10 cellular contexts compared by ENCODE assay signal in genomic region chr9:135926402-135927194, GRCh38. TPM values are rescaled to one million over a fixed set of nuclear protein-coding genes. Genes with fewer than 3 reads are reported as not detected.
DNase-seq lines count a peak whose midpoint lies in the region; ATAC-seq and TF ChIP-seq lines count a peak whose summit lies in the region.
"Had no signal": no experiment of that assay in that cellular context is flagged by ENCODE, and none has a peak within 500 bp of the region (broad histone marks: within the 10 kb centered on the region; RNA-seq: fewer than 3 reads in every experiment).

No MANE protein-coding gene starts in this region.

- H3K4me1 Mint-ChIP-seq in activated CD8-positive, alpha-beta memory T cell treated with anti-CD3 and anti-CD28 coated beads, Interleukin-2, amount 10 ng/mL, durations not matched to agents 7 days and 5 days = peaks cover 39% of the 10 kb centered on the region

- peak; percentile 88 for DNase-seq in activated effector memory CD4-positive, alpha-beta T cell treated with anti-CD3 and anti-CD28 coated beads, Interleukin-2, amount 50 U/mL, for 16 hours
- no peak for DNase-seq in activated effector memory CD4-positive, alpha-beta T cell treated with Interleukin-2 at 50 U/mL for 16 hours
- DNase-seq in activated CD8-positive, alpha-beta memory T cell treated with anti-CD3 and anti-CD28 coated beads, Interleukin-2, amount 10 ng/mL, durations not matched to agents 7 days and 5 days = peak; percentile 90
- no peak for DNase-seq in left ventricle myocardium inferior
- peak; percentile 91 to 93 for DNase-seq in stimulated activated CD8-positive, alpha-beta memory T cell treated with anti-CD3 and anti-CD28 coated beads, Interleukin-15, amount 100 ng/mL, for 48 hours (ENCODE audit: low read depth in 2 of 2)
- no peak for DNase-seq in hypothalamus (lab: John Stamatoyannopoulos, UW)
- no peak for DNase-seq in GM20000 (ENCODE audit: low spot score)

- H3K27me3 Mint-ChIP-seq in activated CD8-positive, alpha-beta memory T cell treated with anti-CD3 and anti-CD28 coated beads, Interleukin-2, amount 10 ng/mL, durations not matched to agents 7 days and 5 days = no peaks in the 10 kb centered on the region
- H3K27me3 Mint-ChIP-seq: CD4-positive, alpha-beta memory T cell had no signal

- H3K4me1 ChIP-seq in left ventricle myocardium inferior = peaks cover 15% of the 10 kb centered on the region

- CTCF ChIA-PET in activated CD8-positive, alpha-beta memory T cell treated with anti-CD3 and anti-CD28 coated beads, Interleukin-2, amount 10 ng/mL, durations not matched to agents 7 days and 5 days (lab: Charles Lee) = interaction anchor here (1.3 kb wide), 1 partner anchor 35 kb away, joined by 4 read pairs; the partner anchor contains the start of gene UBAC1

- ATAC-seq in activated CD8-positive, alpha-beta memory T cell treated with anti-CD3 and anti-CD28 coated beads, Interleukin-2, amount 10 ng/mL, durations not matched to agents 7 days and 5 days = peak; percentile 93
- no peak for ATAC-seq in HG03095 (IDR thresholded peaks at IDR 0.05; ENCODE audit: unreplicated experiment)

- H3K27ac Mint-ChIP-seq in activated CD8-positive, alpha-beta memory T cell treated with anti-CD3 and anti-CD28 coated beads, Interleukin-2, amount 10 ng/mL, durations not matched to agents 7 days and 5 days = no peak overlapping the region
- H3K27ac Mint-ChIP-seq: CD4-positive, alpha-beta memory T cell had no signal

- peaks cover 67% of the 10 kb centered on the region for H3K36me3 ChIP-seq in left ventricle myocardium inferior

- H3K36me3 Mint-ChIP-seq in activated CD8-positive, alpha-beta memory T cell treated with anti-CD3 and anti-CD28 coated beads, Interleukin-2, amount 10 ng/mL, durations not matched to agents 7 days and 5 days = peaks cover 7% of the 10 kb centered on the region

- H3K4me3 ChIP-seq in left ventricle myocardium inferior = no peak overlapping the region

- H3K9me3 Mint-ChIP-seq in activated CD8-positive, alpha-beta memory T cell treated with anti-CD3 and anti-CD28 coated beads, Interleukin-2, amount 10 ng/mL, durations not matched to agents 7 days and 5 days (ENCODE audit: low read depth) = no peaks in the 10 kb centered on the region
- H3K9me3 Mint-ChIP-seq: CD4-positive, alpha-beta memory T cell had no signal

- peak overlapping the region; percentile 22 for H3K27ac ChIP-seq in left ventricle myocardium inferior (replicated peaks)
- H3K27ac ChIP-seq: VCaP had no signal

- no peaks in the 10 kb centered on the region for H3K9me3 ChIP-seq in left ventricle myocardium inferior (replicated peaks)

- intact Hi-C loops in left ventricle myocardium inferior (cut with micrococcal nuclease) = no loop called here

- H3K27me3 ChIP-seq in left ventricle myocardium inferior (ENCODE audit: low read depth) = no peaks in the 10 kb centered on the region

- TF ChIP-seq CTCF in left ventricle myocardium inferior (IDR thresholded peaks at IDR 0.05; ENCODE audit: borderline replicate concordance) = no peak
- no peak for TF ChIP-seq CTCF in GM20000 (IDR thresholded peaks at IDR 0.05; ENCODE audit: extremely low read depth, missing control alignments)

- no peak overlapping the region for H3K4me3 Mint-ChIP-seq in activated CD8-positive, alpha-beta memory T cell treated with anti-CD3 and anti-CD28 coated beads, Interleukin-2, amount 10 ng/mL, durations not matched to agents 7 days and 5 days

RNA-seq across cellular contexts. Expression of gene CAMSAP1, which starts 19.3 kb away (rescaled TPM):
- 10 to 100 TPM; 20.3 to 22.7 TPM for total RNA-seq in activated CD8-positive, alpha-beta memory T cell treated with anti-CD3 and anti-CD28 coated beads, Interleukin-2, amount 10 ng/mL, durations not matched to agents 7 days and 5 days
- total RNA-seq in left ventricle myocardium inferior = 20.0 TPM

RNA-seq across cellular contexts. Expression of gene UBAC1, which starts 34.6 kb away (rescaled TPM):
- total RNA-seq in activated CD8-positive, alpha-beta memory T cell treated with anti-CD3 and anti-CD28 coated beads, Interleukin-2, amount 10 ng/mL, durations not matched to agents 7 days and 5 days = 10 to 100 TPM; 32.6 to 36.5 TPM
- 108 TPM for total RNA-seq in left ventricle myocardium inferior

Comparison
In these comparisons a context has a peak if more than half of its experiments do, and no peak if none do; other contexts are left out.
1. DNase-seq: peak in activated effector memory CD4-positive, alpha-beta T cell treated with anti-CD3 and anti-CD28 coated beads, Interleukin-2, amount 50 U/mL, for 16 hours (single experiment), activated CD8-positive, alpha-beta memory T cell treated with anti-CD3 and anti-CD28 coated beads, Interleukin-2, amount 10 ng/mL, durations not matched to agents 7 days and 5 days (single experiment) and stimulated activated CD8-positive, alpha-beta memory T cell treated with anti-CD3 and anti-CD28 coated beads, Interleukin-15, amount 100 ng/mL, for 48 hours (2 of 2); none in activated effector memory CD4-positive, alpha-beta T cell treated with Interleukin-2 at 50 U/mL for 16 hours (single experiment), left ventricle myocardium inferior (single experiment), hypothalamus (0 of 51) and GM20000 (single experiment).